8 cellular contexts compared by ENCODE assay signal in the genomic region with DNA sequence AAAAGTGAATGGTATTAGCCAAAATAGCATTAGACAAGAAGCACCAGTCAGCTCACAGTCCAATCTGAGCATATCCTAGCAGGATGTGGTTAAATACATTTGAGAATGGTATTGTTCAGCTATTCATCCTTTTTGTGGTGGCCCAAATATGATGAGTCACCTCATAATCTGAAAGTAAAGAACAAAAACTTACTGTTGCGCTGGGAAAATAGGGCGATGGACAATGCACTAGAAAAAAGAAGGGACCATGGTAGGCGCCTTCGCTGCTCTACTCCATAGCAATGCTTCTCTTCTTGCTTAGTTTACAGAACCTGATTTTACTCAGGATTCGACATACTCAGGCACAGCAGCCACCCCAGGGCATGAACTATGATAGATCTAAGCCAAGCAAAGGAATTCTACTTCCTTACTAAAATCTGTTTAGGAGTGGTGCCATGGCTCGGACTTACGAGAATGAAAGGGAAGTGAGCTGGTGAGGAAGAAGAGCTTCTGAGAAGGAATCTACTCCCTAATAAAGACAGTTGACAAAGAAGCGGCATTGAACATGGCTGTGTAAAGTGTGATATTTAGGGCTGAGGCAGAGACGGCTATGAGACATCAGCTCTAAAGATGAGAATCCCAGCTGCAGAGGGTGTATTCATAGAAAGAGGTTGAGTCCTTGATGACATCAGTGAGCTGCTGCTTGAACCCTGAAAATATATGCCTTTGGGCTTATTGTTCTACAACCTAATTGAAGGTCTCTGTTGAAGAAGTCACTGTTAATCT. TPM values are rescaled to one million over a fixed set of nuclear protein-coding genes. Genes with fewer than 3 reads are reported as not detected.
A peak's percentile ranks its signal among the peaks of the same experiment; 100 is the strongest.
DNase-seq lines count a peak whose midpoint lies in the region; ATAC-seq lines count a peak whose summit lies in the region.

No MANE protein-coding gene starts in this region.

- CTCF ChIA-PET in T-cell (lab: Charles Lee): interaction anchor here (0.5 to 0.9 kb wide), 6 partner anchors 15 to 641 kb away, joined by 3 to 10 read pairs (median 4); no protein-coding TSS in a partner anchor

- peak; percentile 90 for ATAC-seq in HG02970 (IDR thresholded peaks at IDR 0.05; ENCODE audit: low FRiP score, unreplicated experiment)
- peak; percentile 64 to 96 (median 79) for ATAC-seq in T-cell (replicated peaks in 1 of 4)

- peak overlapping the region; percentile 72 for H3K4me3 Mint-ChIP-seq in activated CD4-positive, alpha-beta T cell treated with anti-CD3 and anti-CD28 coated beads, Interleukin-2, amount 10 ng/mL, durations not matched to agents 24 days and 14 days
- H3K4me3 Mint-ChIP-seq in T-cell: peak overlapping the region; percentile 53 to 69 (median 61)

- POLR2A ChIA-PET in T-cell (lab: Charles Lee): interaction anchor here in 1 of 2 donors (0.6 kb wide), 1 partner anchor 58 kb away, joined by 3 read pairs; no protein-coding TSS in a partner anchor

- peaks cover 18% of the 10 kb centered on the region for H3K4me1 Mint-ChIP-seq in activated CD4-positive, alpha-beta T cell treated with anti-CD3 and anti-CD28 coated beads, Interleukin-2, amount 10 ng/mL, durations not matched to agents 24 days and 14 days
- peaks cover 29 to 41% (median 29%) of the 10 kb centered on the region in 3 donors for H3K4me1 Mint-ChIP-seq in T-cell

- H3K27ac Mint-ChIP-seq in activated CD4-positive, alpha-beta T cell treated with anti-CD3 and anti-CD28 coated beads, Interleukin-2, amount 10 ng/mL, durations not matched to agents 24 days and 14 days: peak overlapping the region; percentile 21
- H3K27ac Mint-ChIP-seq in T-cell: peak overlapping the region; percentile 58 to 59

- peaks cover 12% of the 10 kb centered on the region for H3K36me3 Mint-ChIP-seq in activated CD4-positive, alpha-beta T cell treated with anti-CD3 and anti-CD28 coated beads, Interleukin-2, amount 10 ng/mL, durations not matched to agents 24 days and 14 days (ENCODE audit: low read depth)
- H3K36me3 Mint-ChIP-seq in T-cell: peaks cover 11% of the 10 kb centered on the region

- H3K27me3 Mint-ChIP-seq in activated CD4-positive, alpha-beta T cell treated with anti-CD3 and anti-CD28 coated beads, Interleukin-2, amount 10 ng/mL, durations not matched to agents 24 days and 14 days: no peaks in the 10 kb centered on the region
- H3K27me3 Mint-ChIP-seq in T-cell: no peaks in the 10 kb centered on the region

- H3K9me3 Mint-ChIP-seq in activated CD4-positive, alpha-beta T cell treated with anti-CD3 and anti-CD28 coated beads, Interleukin-2, amount 10 ng/mL, durations not matched to agents 24 days and 14 days: no peaks in the 10 kb centered on the region
- H3K9me3 Mint-ChIP-seq in T-cell: peaks cover 0 to 4% (median 0%) of the 10 kb centered on the region in 3 donors

- DNase-seq in activated CD4-positive, alpha-beta T cell treated with anti-CD3 and anti-CD28 coated beads, Interleukin-2, amount 10 ng/mL, durations not matched to agents 24 days and 14 days: peak; percentile 65
- DNase-seq in activated CD4-positive, alpha-beta T cell treated with anti-CD3 and anti-CD28 coated beads for 4 hours: no peak
- DNase-seq in T-cell (no peak), iris pigment epithelial cell (ENCODE audit: low read depth) (peak; percentile 90), NCI-H2171 treated with DMSO at 0.1 percent for 48 hours (lab: John Stamatoyannopoulos, UW) (no peak), NCI-H2107 (lab: John Stamatoyannopoulos, UW) (no peak)
- no peak for DNase-seq in stimulated activated naive CD4-positive, alpha-beta T cell treated with Interleukin-2 at 50 U/mL for 16 hours (lab: John Stamatoyannopoulos, UW)

- intact Hi-C loops in activated CD4-positive, alpha-beta T cell treated with anti-CD3 and anti-CD28 coated beads, Interleukin-2, amount 10 ng/mL, durations not matched to agents 24 days and 14 days (cut with micrococcal nuclease): no loop called here

RNA-seq across cellular contexts. Expression of gene CILK1, which starts 13.0 kb away (rescaled TPM):
- total RNA-seq in activated CD4-positive, alpha-beta T cell treated with anti-CD3 and anti-CD28 coated beads, Interleukin-2, amount 10 ng/mL, durations not matched to agents 24 days and 14 days: 10.2 TPM in 2 replicates
- total RNA-seq in T-cell: 10 to 100 TPM in 2 of 5 donors, 1 to 10 TPM in 3; 8.2 to 10.4 (median 9.6) TPM

RNA-seq across cellular contexts. Expression of gene FBXO9, which starts 16.6 kb away (rescaled TPM):
- total RNA-seq in activated CD4-positive, alpha-beta T cell treated with anti-CD3 and anti-CD28 coated beads, Interleukin-2, amount 10 ng/mL, durations not matched to agents 24 days and 14 days: 65.2 and 67.1 TPM in 2 replicates
- 100 to 1,000 TPM in 3 of 5 donors, 10 to 100 TPM in 2; 78.3 to 106 (median 100) TPM for total RNA-seq in T-cell

RNA-seq across cellular contexts. Expression of gene GSTA4, which starts 53.5 kb away (rescaled TPM):
- total RNA-seq in activated CD4-positive, alpha-beta T cell treated with anti-CD3 and anti-CD28 coated beads, Interleukin-2, amount 10 ng/mL, durations not matched to agents 24 days and 14 days: 28.7 and 32.1 TPM in 2 replicates
- under 1 TPM; 0.35 to 0.85 (median 0.65) TPM for total RNA-seq in T-cell

Comparison
In these comparisons a context has a peak if more than half of its experiments do, and no peak if none do; other contexts are left out.
1. DNase-seq: peak in activated CD4-positive, alpha-beta T cell treated with anti-CD3 and anti-CD28 coated beads, Interleukin-2, amount 10 ng/mL, durations not matched to agents 24 days and 14 days (single experiment) and iris pigment epithelial cell (single experiment); none in activated CD4-positive, alpha-beta T cell treated with anti-CD3 and anti-CD28 coated beads for 4 hours (0 of 2), T-cell (0 of 34), NCI-H2171 treated with DMSO at 0.1 percent for 48 hours (single experiment), NCI-H2107 (single experiment) and stimulated activated naive CD4-positive, alpha-beta T cell treated with Interleukin-2 at 50 U/mL for 16 hours (single experiment).
2. RNA of gene GSTA4, which starts 53.5 kb away (total RNA-seq): 28.7 to 32.1 TPM in activated CD4-positive, alpha-beta T cell treated with anti-CD3 and anti-CD28 coated beads, Interleukin-2, amount 10 ng/mL, durations not matched to agents 24 days and 14 days; 0.35 to 0.85 TPM in T-cell; every median in the first group is over 10 times any median in the second.